ENCODE assay signal across 1 cellular context in the genomic region with DNA sequence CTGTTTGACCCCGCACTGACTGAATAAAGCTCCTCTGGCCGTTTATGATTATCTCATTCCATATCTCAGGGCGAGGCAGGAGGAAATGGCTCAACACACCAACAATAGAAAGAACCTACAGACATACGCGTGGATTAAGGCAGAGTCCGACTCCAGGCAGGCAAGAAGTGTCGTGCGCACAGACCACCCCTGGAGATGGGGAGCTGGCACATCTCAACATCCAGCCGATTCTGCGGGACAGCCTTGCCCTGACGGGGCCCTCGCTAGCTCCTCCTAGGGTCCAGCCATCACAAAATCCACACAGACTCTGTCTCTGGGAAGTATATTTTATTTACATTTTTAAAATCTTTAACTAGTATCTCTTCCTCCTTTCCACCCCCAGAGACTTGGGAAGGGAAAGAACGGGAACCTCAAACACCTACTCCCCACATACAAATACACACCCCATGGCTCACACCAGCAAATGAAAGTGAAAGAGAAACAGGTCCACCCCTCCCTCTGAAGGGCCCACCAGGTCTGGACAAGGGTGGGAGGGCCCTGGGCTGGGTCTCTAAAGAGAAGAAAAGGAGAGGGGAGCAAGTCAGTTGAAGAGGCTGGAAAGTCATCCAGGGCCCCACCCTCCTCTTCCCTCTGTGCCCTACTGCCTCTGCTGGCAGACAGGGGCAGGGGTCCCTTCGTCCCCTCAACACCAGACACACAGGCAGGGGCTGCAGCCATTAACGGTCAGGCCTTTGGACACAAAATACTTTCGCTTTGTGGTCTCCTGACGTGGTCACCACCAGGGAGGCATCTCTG.
TF ChIP-seq lines count a peak whose summit lies in the region.

No MANE protein-coding gene starts in this region.

TF ChIP-seq in HCT116, 20 proteins besides CTCF, POLR2A, EP300 and RAD21 (continued from another document):
- TF ChIP-seq POLR2AphosphoS5 (IDR thresholded peaks at IDR 0.05; ENCODE audit: low read depth, low read length) (no peak), JUND (IDR thresholded peaks at IDR 0.05) (no peak), EGR1 (IDR thresholded peaks at IDR 0.05; ENCODE audit: low read depth) (no peak), FOSL1 (IDR thresholded peaks at IDR 0.05; ENCODE audit: low read depth) (no peak), EZH2phosphoT487 (IDR thresholded peaks at IDR 0.05; ENCODE audit: borderline replicate concordance) (no peak), SRF (IDR thresholded peaks at IDR 0.05; ENCODE audit: low read depth) (no peak), ZNF274 (IDR thresholded peaks at IDR 0.05; ENCODE audit: low read depth, low read length) (no peak), SIN3A (IDR thresholded peaks at IDR 0.05; ENCODE audit: low read depth) (no peak), ELF1 (IDR thresholded peaks at IDR 0.05; ENCODE audit: borderline replicate concordance, low read depth) (no peak), CBX3 (IDR thresholded peaks at IDR 0.05; ENCODE audit: low read depth) (no peak), SP1 (IDR thresholded peaks at IDR 0.05; ENCODE audit: low read depth) (no peak), EZH2 (IDR thresholded peaks at IDR 0.05) (no peak), YY1 (IDR thresholded peaks at IDR 0.05; ENCODE audit: extremely low read depth, insufficient replicate concordance, low read depth, low read length) (no peak), TCF7L2 (IDR thresholded peaks at IDR 0.05; ENCODE audit: borderline replicate concordance, extremely low read depth, insufficient read depth, insufficient read length) (no peak)
- TF ChIP-seq, protein P1, sequence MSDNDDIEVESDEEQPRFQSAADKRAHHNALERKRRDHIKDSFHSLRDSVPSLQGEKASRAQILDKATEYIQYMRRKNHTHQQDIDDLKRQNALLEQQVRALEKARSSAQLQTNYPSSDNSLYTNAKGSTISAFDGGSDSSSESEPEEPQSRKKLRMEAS (IDR thresholded peaks at IDR 0.05): no peak
- TF ChIP-seq, protein P2, sequence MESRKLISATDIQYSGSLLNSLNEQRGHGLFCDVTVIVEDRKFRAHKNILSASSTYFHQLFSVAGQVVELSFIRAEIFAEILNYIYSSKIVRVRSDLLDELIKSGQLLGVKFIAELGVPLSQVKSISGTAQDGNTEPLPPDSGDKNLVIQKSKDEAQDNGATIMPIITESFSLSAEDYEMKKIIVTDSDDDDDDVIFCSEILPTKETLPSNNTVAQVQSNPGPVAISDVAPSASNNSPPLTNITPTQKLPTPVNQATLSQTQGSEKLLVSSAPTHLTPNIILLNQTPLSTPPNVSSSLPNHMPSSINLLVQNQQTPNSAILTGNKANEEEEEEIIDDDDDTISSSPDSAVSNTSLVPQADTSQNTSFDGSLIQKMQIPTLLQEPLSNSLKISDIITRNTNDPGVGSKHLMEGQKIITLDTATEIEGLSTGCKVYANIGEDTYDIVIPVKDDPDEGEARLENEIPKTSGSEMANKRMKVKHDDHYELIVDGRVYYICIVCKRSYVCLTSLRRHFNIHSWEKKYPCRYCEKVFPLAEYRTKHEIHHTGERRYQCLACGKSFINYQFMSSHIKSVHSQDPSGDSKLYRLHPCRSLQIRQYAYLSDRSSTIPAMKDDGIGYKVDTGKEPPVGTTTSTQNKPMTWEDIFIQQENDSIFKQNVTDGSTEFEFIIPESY (IDR thresholded peaks at IDR 0.05; ENCODE audit: extremely low read depth, insufficient replicate concordance, low read length): no peak
- TF ChIP-seq, protein P3, sequence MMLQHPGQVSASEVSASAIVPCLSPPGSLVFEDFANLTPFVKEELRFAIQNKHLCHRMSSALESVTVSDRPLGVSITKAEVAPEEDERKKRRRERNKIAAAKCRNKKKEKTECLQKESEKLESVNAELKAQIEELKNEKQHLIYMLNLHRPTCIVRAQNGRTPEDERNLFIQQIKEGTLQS (IDR thresholded peaks at IDR 0.05): no peak
- TF ChIP-seq, protein P4, sequence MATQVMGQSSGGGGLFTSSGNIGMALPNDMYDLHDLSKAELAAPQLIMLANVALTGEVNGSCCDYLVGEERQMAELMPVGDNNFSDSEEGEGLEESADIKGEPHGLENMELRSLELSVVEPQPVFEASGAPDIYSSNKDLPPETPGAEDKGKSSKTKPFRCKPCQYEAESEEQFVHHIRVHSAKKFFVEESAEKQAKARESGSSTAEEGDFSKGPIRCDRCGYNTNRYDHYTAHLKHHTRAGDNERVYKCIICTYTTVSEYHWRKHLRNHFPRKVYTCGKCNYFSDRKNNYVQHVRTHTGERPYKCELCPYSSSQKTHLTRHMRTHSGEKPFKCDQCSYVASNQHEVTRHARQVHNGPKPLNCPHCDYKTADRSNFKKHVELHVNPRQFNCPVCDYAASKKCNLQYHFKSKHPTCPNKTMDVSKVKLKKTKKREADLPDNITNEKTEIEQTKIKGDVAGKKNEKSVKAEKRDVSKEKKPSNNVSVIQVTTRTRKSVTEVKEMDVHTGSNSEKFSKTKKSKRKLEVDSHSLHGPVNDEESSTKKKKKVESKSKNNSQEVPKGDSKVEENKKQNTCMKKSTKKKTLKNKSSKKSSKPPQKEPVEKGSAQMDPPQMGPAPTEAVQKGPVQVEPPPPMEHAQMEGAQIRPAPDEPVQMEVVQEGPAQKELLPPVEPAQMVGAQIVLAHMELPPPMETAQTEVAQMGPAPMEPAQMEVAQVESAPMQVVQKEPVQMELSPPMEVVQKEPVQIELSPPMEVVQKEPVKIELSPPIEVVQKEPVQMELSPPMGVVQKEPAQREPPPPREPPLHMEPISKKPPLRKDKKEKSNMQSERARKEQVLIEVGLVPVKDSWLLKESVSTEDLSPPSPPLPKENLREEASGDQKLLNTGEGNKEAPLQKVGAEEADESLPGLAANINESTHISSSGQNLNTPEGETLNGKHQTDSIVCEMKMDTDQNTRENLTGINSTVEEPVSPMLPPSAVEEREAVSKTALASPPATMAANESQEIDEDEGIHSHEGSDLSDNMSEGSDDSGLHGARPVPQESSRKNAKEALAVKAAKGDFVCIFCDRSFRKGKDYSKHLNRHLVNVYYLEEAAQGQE (IDR thresholded peaks at IDR 0.05; ENCODE audit: low read depth): no peak
